In genomic region chr2:137706786-137707613, GRCh38 we compare ENCODE assay signal across 1 cellular context.
TF ChIP-seq lines count a peak whose summit lies in the region.

No MANE protein-coding gene starts in this region.

TF ChIP-seq in HepG2, 621 proteins besides CTCF, POLR2A, EP300 and RAD21 (continued from another document):
- TF ChIP-seq THAP9 (CRISPR knock-in tag; IDR thresholded peaks at IDR 0.05; ENCODE audit: borderline replicate concordance): no peak
- TF ChIP-seq AHR (CRISPR knock-in tag; IDR thresholded peaks at IDR 0.05): no peak
- TF ChIP-seq KDM3A (CRISPR knock-in tag; IDR thresholded peaks at IDR 0.05; ENCODE audit: low read depth): no peak
- no peak for TF ChIP-seq MXD3 (CRISPR knock-in tag; IDR thresholded peaks at IDR 0.05)
- no peak for TF ChIP-seq TFDP1 (CRISPR knock-in tag; IDR thresholded peaks at IDR 0.05; ENCODE audit: borderline replicate concordance)
- TF ChIP-seq ZSCAN31 (CRISPR knock-in tag; IDR thresholded peaks at IDR 0.05; ENCODE audit: low read depth): no peak
- no peak for TF ChIP-seq IRF1 (CRISPR knock-in tag; IDR thresholded peaks at IDR 0.05; ENCODE audit: low read depth)
- TF ChIP-seq ZBED4 (CRISPR knock-in tag; IDR thresholded peaks at IDR 0.05; ENCODE audit: borderline replicate concordance): no peak
- TF ChIP-seq ZBTB44 (CRISPR knock-in tag; IDR thresholded peaks at IDR 0.05): no peak
- no peak for TF ChIP-seq RFX5 (IDR thresholded peaks at IDR 0.05; ENCODE audit: low read depth, low read length)
- no peak for TF ChIP-seq ZNF616 (CRISPR knock-in tag; IDR thresholded peaks at IDR 0.05; ENCODE audit: low read depth)
- no peak for TF ChIP-seq HDAC6 (IDR thresholded peaks at IDR 0.05; ENCODE audit: low read depth, low read length)
- no peak for TF ChIP-seq JARID2 (CRISPR knock-in tag; IDR thresholded peaks at IDR 0.05; ENCODE audit: insufficient replicate concordance)
- TF ChIP-seq HDAC2 (CRISPR knock-in tag; IDR thresholded peaks at IDR 0.05): no peak
- TF ChIP-seq RELA (CRISPR knock-in tag; IDR thresholded peaks at IDR 0.05): no peak
- TF ChIP-seq ZNF124 (CRISPR knock-in tag; IDR thresholded peaks at IDR 0.05): no peak
- TF ChIP-seq REL (CRISPR knock-in tag; conservative IDR thresholded peaks at IDR 0.05): no peak
- no peak for TF ChIP-seq PHF21A (CRISPR knock-in tag; IDR thresholded peaks at IDR 0.05)
